ENCODE assay signal across 25 cellular contexts in genomic region chr15:45151998-45152828, GRCh38. TPM values are rescaled to one million over a fixed set of nuclear protein-coding genes. Genes with fewer than 3 reads are reported as not detected.
"Had no signal": no experiment of that assay in that cellular context is flagged by ENCODE, and none has a peak within 500 bp of the region (broad histone marks: within the 10 kb centered on the region; RNA-seq: fewer than 3 reads in every experiment).

No MANE protein-coding gene starts in this region.

- ATAC-seq: activated CD4-positive, CD25-positive, alpha-beta regulatory T cell treated with anti-CD3 and anti-CD28 coated beads, Interleukin-2, amount 50 U/mL, for 24 hours; activated CD8-positive, alpha-beta T cell treated with anti-CD3 and anti-CD28 coated beads for 36 hours; activated T-cell treated with anti-CD3 and anti-CD28 coated beads, Interleukin-2, amount 50 U/mL, for 72 hours; Panc1 had no signal

- H3K36me3 ChIP-seq: breast epithelium, SJCRH30 had no signal

- DNase-seq: activated CD4-positive, alpha-beta T cell treated with anti-CD3 and anti-CD28 coated beads for 4 hours; activated CD8-positive, alpha-beta memory T cell treated with anti-CD3 and anti-CD28 coated beads, Interleukin-2, amount 50 U/mL, for 4 hours; activated CD8-positive, alpha-beta T cell treated with anti-CD3 and anti-CD28 coated beads for 36 hours; activated gamma-delta T cell treated with Interleukin-2 at 50 U/mL for 16 hours; activated T-cell treated with anti-CD3 and anti-CD28 coated beads, Interleukin-2, amount 50 U/mL, for 72 hours; aorta; caudate nucleus; MM.1S; NCI-H1105; NCI-H1436; NCI-H2081; NCI-H510A treated with DMSO at 0.1 percent for 48 hours; NCI-H69; NK-92 treated with Interleukin-12 subunit alpha and Interleukin-12 subunit beta, amount 100 ng/mL, for 24 hours; OCI-M1; Right ventricle myocardium superior; RPMI8226; SJCRH30; SK-N-SH had no signal

- H3K9me3 ChIP-seq: breast epithelium, SJCRH30, SK-N-SH had no signal

- H3K36me3 Mint-ChIP-seq: activated naive CD4-positive, alpha-beta T cell treated with anti-CD3 and anti-CD28 coated beads, Interleukin-2, amount 50 U/mL, for 24 hours had no signal

- H3K27me3 Mint-ChIP-seq: activated CD8-positive, alpha-beta T cell treated with anti-CD3 and anti-CD28 coated beads for 36 hours; activated naive CD4-positive, alpha-beta T cell treated with anti-CD3 and anti-CD28 coated beads, Interleukin-2, amount 50 U/mL, for 24 hours had no signal

- H3K4me1 ChIP-seq: breast epithelium, SJCRH30 had no signal

- H3K27ac ChIP-seq: breast epithelium, SJCRH30 had no signal

- H3K4me3 ChIP-seq: breast epithelium, SJCRH30 had no signal

- H3K27ac Mint-ChIP-seq: activated CD8-positive, alpha-beta T cell treated with anti-CD3 and anti-CD28 coated beads for 36 hours; activated naive CD4-positive, alpha-beta T cell treated with anti-CD3 and anti-CD28 coated beads, Interleukin-2, amount 50 U/mL, for 24 hours; activated T-cell treated with anti-CD3 and anti-CD28 coated beads, Interleukin-2, amount 50 U/mL, for 72 hours; activated T-helper 2 cell treated with anti-CD3 and anti-CD28 coated beads, Interferon-gamma antibody, Interleukin-2, Interleukin-4, amounts not matched to agents 10 μg/mL and 5 μg/mL and 100 μg/mL, durations not matched to agents 14 hours and 24 hours and 36 hours; T-helper 1 cell treated with Interleukin-12 subunit alpha and Interleukin-12 subunit beta and Interleukin-4 antibody, amounts not matched to agents 30 μg/mL and 1 μg/mL, for 36 hours had no signal

- H3K27me3 ChIP-seq: breast epithelium, SJCRH30 had no signal

- H3K4me3 Mint-ChIP-seq: activated CD8-positive, alpha-beta T cell treated with anti-CD3 and anti-CD28 coated beads for 36 hours; activated naive CD4-positive, alpha-beta T cell treated with anti-CD3 and anti-CD28 coated beads, Interleukin-2, amount 50 U/mL, for 24 hours; activated T-cell treated with anti-CD3 and anti-CD28 coated beads, Interleukin-2, amount 50 U/mL, for 72 hours; T-helper 1 cell treated with Interleukin-12 subunit alpha and Interleukin-12 subunit beta and Interleukin-4 antibody, amounts not matched to agents 30 μg/mL and 1 μg/mL, for 36 hours had no signal

- H3K9me3 Mint-ChIP-seq: activated CD8-positive, alpha-beta T cell treated with anti-CD3 and anti-CD28 coated beads for 36 hours; activated naive CD4-positive, alpha-beta T cell treated with anti-CD3 and anti-CD28 coated beads, Interleukin-2, amount 50 U/mL, for 24 hours; activated T-cell treated with anti-CD3 and anti-CD28 coated beads, Interleukin-2, amount 50 U/mL, for 72 hours; activated T-helper 2 cell treated with anti-CD3 and anti-CD28 coated beads, Interferon-gamma antibody, Interleukin-2, Interleukin-4, amounts not matched to agents 10 μg/mL and 5 μg/mL and 100 μg/mL, durations not matched to agents 14 hours and 24 hours and 36 hours; T-helper 1 cell treated with Interleukin-12 subunit alpha and Interleukin-12 subunit beta and Interleukin-4 antibody, amounts not matched to agents 30 μg/mL and 1 μg/mL, for 36 hours had no signal

- H3K4me1 Mint-ChIP-seq: activated naive CD4-positive, alpha-beta T cell treated with anti-CD3 and anti-CD28 coated beads, Interleukin-2, amount 50 U/mL, for 24 hours had no signal

RNA-seq across cellular contexts. Expression of gene DUOX1, which starts 22.4 kb away (rescaled TPM):
- total RNA-seq: activated CD8-positive, alpha-beta T cell treated with anti-CD3 and anti-CD28 coated beads for 36 hours; SJCRH30 had no signal

RNA-seq across cellular contexts. Expression of gene DUOXA1, which starts 22.5 kb away (rescaled TPM):
- total RNA-seq: activated CD8-positive, alpha-beta T cell treated with anti-CD3 and anti-CD28 coated beads for 36 hours had no signal

RNA-seq across cellular contexts. Expression of gene DUOXA2, which starts 38.1 kb away (rescaled TPM):
- total RNA-seq: activated CD8-positive, alpha-beta T cell treated with anti-CD3 and anti-CD28 coated beads for 36 hours; activated T-cell treated with anti-CD3 and anti-CD28 coated beads, Interleukin-2, amount 50 U/mL, for 72 hours; activated T-helper 2 cell treated with anti-CD3 and anti-CD28 coated beads, Interferon-gamma antibody, Interleukin-2, Interleukin-4, amounts not matched to agents 10 μg/mL and 5 μg/mL and 100 μg/mL, durations not matched to agents 14 hours and 24 hours and 36 hours; aorta; Right ventricle myocardium superior; SJCRH30 had no signal

RNA-seq across cellular contexts. Expression of gene DUOX2, which starts 38.2 kb away (rescaled TPM):
- total RNA-seq: activated T-helper 2 cell treated with anti-CD3 and anti-CD28 coated beads, Interferon-gamma antibody, Interleukin-2, Interleukin-4, amounts not matched to agents 10 μg/mL and 5 μg/mL and 100 μg/mL, durations not matched to agents 14 hours and 24 hours and 36 hours; SJCRH30 had no signal
